ENCODE assay signal across 8 cellular contexts in the genomic region with DNA sequence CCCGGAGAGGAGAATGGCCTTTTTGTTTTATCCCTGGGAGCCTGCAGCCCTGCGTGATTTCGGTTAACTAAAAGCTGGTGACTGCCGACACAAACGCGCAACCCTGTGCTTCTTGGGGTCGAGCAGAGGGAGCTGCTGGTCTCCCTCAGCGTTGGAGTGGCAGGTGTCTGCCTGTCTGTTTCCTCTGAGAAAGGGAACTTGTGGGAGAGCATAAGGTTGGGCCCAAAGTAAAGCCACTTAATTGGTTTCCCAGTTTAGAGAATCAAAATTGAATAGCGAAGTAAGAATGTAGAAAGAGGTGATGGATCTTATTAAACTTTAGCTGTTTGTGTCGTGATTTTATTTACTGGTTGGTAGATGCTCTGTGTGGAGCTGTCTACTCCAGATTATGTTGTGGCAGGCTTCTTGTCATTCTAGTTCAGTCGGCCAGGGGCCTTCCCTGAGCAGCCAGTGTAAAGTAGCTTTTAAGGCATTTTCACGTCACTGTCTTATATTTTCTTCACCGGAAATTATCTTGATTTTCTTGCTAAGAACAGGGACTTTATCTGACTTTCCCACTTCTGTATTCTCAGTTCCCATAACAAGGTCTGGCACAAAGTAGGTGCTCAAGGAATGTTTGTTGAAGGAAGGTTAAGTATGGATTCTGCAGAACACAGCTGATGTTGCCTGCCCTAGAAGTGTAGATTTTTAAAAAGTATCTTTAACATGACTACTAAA. TPM values are rescaled to one million over a fixed set of nuclear protein-coding genes. Genes with fewer than 3 reads are reported as not detected.
DNase-seq lines count a peak whose midpoint lies in the region; ATAC-seq and TF ChIP-seq lines count a peak whose summit lies in the region.

No MANE protein-coding gene starts in this region.

- peak overlapping the region; percentile 92 for H3K9ac ChIP-seq in Loucy (ENCODE audit: low read depth, low read length, poor library complexity, severe bottlenecking)

- no peak for TF ChIP-seq CTCF in CD8-positive, alpha-beta T cell (IDR thresholded peaks at IDR 0.05)
- TF ChIP-seq CTCF in Loucy (conservative IDR thresholded peaks at IDR 0.05; ENCODE audit: low read length) (no peak), breast epithelium (IDR thresholded peaks at IDR 0.05) (no peak), vagina (IDR thresholded peaks at IDR 0.05) (no peak)

- H4K20me1 ChIP-seq in Loucy (ENCODE audit: insufficient read depth, low read length, poor library complexity, severe bottlenecking), result peaks cover 11% of the 10 kb centered on the region

- ATAC-seq in CD8-positive, alpha-beta T cell, result peak; percentile 9
- ATAC-seq in GM19455 (IDR thresholded peaks at IDR 0.05; ENCODE audit: unreplicated experiment) (peak; percentile 7), GM18520 (IDR thresholded peaks at IDR 0.05; ENCODE audit: unreplicated experiment) (no peak)

- H3K36me3 Mint-ChIP-seq in CD8-positive, alpha-beta T cell, result peaks cover 53% of the 10 kb centered on the region

- H3K79me2 ChIP-seq in Loucy (ENCODE audit: insufficient read depth, low read length), result peaks cover 45% of the 10 kb centered on the region

- H2AFZ ChIP-seq in Loucy (ENCODE audit: low read length), result peak overlapping the region; percentile 98

- intact Hi-C loops in CD8-positive, alpha-beta T cell (cut with DNase I, micrococcal nuclease), result loop anchor here (1.0 to 10.0 kb wide), 16 partner anchors 217 to 1891 kb away; partner anchors contain the start of genes ADAT2 (in 2 of the 2), HIVEP2 (in 2 of the 2), PEX3 (in 2 of the 2) and EPM2A (in 1 of the 2)
- intact Hi-C loops in breast epithelium (cut with DNase I; ENCODE audit: low total_unique reads) (loop anchor here (5.0 kb wide), 1 partner anchor 897 kb away; the partner anchor contains the start of gene HIVEP2), vagina (cut with DNase I) (loop anchor here (10.0 kb wide), 1 partner anchor 171 kb away; no protein-coding TSS in a partner anchor)

- H3K36me3 ChIP-seq in CD8-positive, alpha-beta T cell (ENCODE audit: insufficient read depth, low read length), result peaks cover 18% of the 10 kb centered on the region
- H3K36me3 ChIP-seq in Loucy (ENCODE audit: insufficient read depth, low read length) (peaks cover 30% of the 10 kb centered on the region), breast epithelium (no peaks in the 10 kb centered on the region), vagina (peaks cover 2 to 41% of the 10 kb centered on the region in 2 donors)

- H3K9me3 ChIP-seq in CD8-positive, alpha-beta T cell (ENCODE audit: low read length), result no peaks in the 10 kb centered on the region
- H3K9me3 ChIP-seq in Loucy (ENCODE audit: insufficient read depth, low read depth, low read length) (no peaks in the 10 kb centered on the region), breast epithelium (no peaks in the 10 kb centered on the region), vagina (no peaks in the 10 kb centered on the region)

- TF ChIP-seq POLR2A in breast epithelium (IDR thresholded peaks at IDR 0.05), result no peak
- no peak for TF ChIP-seq POLR2A in vagina (IDR thresholded peaks at IDR 0.05)

- H3K9me3 Mint-ChIP-seq in CD8-positive, alpha-beta T cell, result no peaks in the 10 kb centered on the region

- H3K27me3 ChIP-seq in CD8-positive, alpha-beta T cell (ENCODE audit: insufficient read depth, low read length), result no peaks in the 10 kb centered on the region
- H3K27me3 ChIP-seq in Loucy (ENCODE audit: insufficient read depth, low read length, poor library complexity, severe bottlenecking), result no peaks in the 10 kb centered on the region
- H3K27me3 ChIP-seq in breast epithelium, result no peaks in the 10 kb centered on the region
- no peaks in the 10 kb centered on the region for H3K27me3 ChIP-seq in vagina

- DNase-seq in CD8-positive, alpha-beta T cell, result peak in 2 of 7 experiments; percentile 1 to 30
- no peak for DNase-seq in breast epithelium (ENCODE audit: low spot score in 2 of 2)
- DNase-seq in lung microvascular endothelial cell (ENCODE audit: low read depth in 2 of 2), result peak; percentile 15 to 20
- no peak for DNase-seq in vagina (ENCODE audit: extremely low spot score in 2 of 2)
- DNase-seq in NCI-H1105 treated with DMSO at 0.1 percent for 48 hours (lab: John Stamatoyannopoulos, UW), result no peak

- CTCF ChIA-PET in CD8-positive, alpha-beta T cell (lab: Charles Lee), result interaction anchor here (0.8 to 1.5 kb wide), 5 partner anchors 169 to 331 kb away, joined by 4 to 5 read pairs (median 4); no protein-coding TSS in a partner anchor

- POLR2A ChIA-PET in CD8-positive, alpha-beta T cell (lab: Charles Lee), result interaction anchor here (1.0 to 2.0 kb wide), 7 partner anchors 11 to 393 kb away, joined by 3 to 9 read pairs (median 4); partner anchors contain the start of genes ADAT2 and PEX3

- peak overlapping the region; percentile 98 for H3K27ac Mint-ChIP-seq in CD8-positive, alpha-beta T cell

- no peaks in the 10 kb centered on the region for H3K27me3 Mint-ChIP-seq in CD8-positive, alpha-beta T cell (ENCODE audit: low read depth)

- H3K4me2 ChIP-seq in Loucy (ENCODE audit: low read depth, low read length, poor library complexity, severe bottlenecking), result peak overlapping the region; percentile 96

- H3K4me3 ChIP-seq in CD8-positive, alpha-beta T cell (ENCODE audit: low read depth, low read length), result peak overlapping the region; percentile 99
- H3K4me3 ChIP-seq in Loucy (ENCODE audit: low read length, poor library complexity, severe bottlenecking) (peak overlapping the region; percentile 90), breast epithelium (peak overlapping the region; percentile 66 to 80 (median 75)), vagina (peak overlapping the region; percentile 78 to 89)

- H3F3A ChIP-seq in Loucy (ENCODE audit: low read depth), result no peaks in the 10 kb centered on the region

- H3K4me3 Mint-ChIP-seq in CD8-positive, alpha-beta T cell, result peak overlapping the region; percentile 96

- H3K27ac ChIP-seq in CD8-positive, alpha-beta T cell (ENCODE audit: low read depth, low read length), result peak overlapping the region; percentile 95
- H3K27ac ChIP-seq in breast epithelium (peak overlapping the region; percentile 95 to 98), vagina (peak overlapping the region; percentile 97)

- H3K9me2 ChIP-seq in Loucy (replicated peaks; ENCODE audit: low read depth, low read length), result no peaks in the 10 kb centered on the region

- H3K4me1 Mint-ChIP-seq in CD8-positive, alpha-beta T cell (ENCODE audit: low read depth), result peaks cover 33% of the 10 kb centered on the region

- peaks cover 6% of the 10 kb centered on the region for H3K4me1 ChIP-seq in CD8-positive, alpha-beta T cell (ENCODE audit: insufficient read depth, low read length)
- H3K4me1 ChIP-seq in Loucy (ENCODE audit: insufficient read depth, low read length, poor library complexity, severe bottlenecking) (peaks cover 25% of the 10 kb centered on the region), breast epithelium (peaks cover 0 to 8% of the 10 kb centered on the region in 2 donors), vagina (peaks cover 26% of the 10 kb centered on the region)

RNA-seq across cellular contexts. Expression of gene LTV1, which starts 0.7 kb away (rescaled TPM):
- total RNA-seq in CD8-positive, alpha-beta T cell, result 10 to 100 TPM; 31.7 to 33.4 TPM
- 10 to 100 TPM; 16.2 to 22.0 (median 16.7) TPM for total RNA-seq in breast epithelium
- 8.5 and 11.7 TPM in 2 replicates for total RNA-seq in lung microvascular endothelial cell
- 23.3 TPM for total RNA-seq in vagina

RNA-seq across cellular contexts. Expression of gene ZC2HC1B, which starts 20.4 kb away (rescaled TPM):
- not detected for total RNA-seq in CD8-positive, alpha-beta T cell
- total RNA-seq in breast epithelium (not detected), lung microvascular endothelial cell (not detected in 2 replicates), vagina (not detected)

Comparison
In these comparisons a context has a peak if more than half of its experiments do, and no peak if none do; other contexts are left out.
1. DNase-seq: peak in lung microvascular endothelial cell (2 of 2); none in breast epithelium (0 of 2), vagina (0 of 2) and NCI-H1105 treated with DMSO at 0.1 percent for 48 hours (single experiment).
2. Peak in every context shown above with its lines, with median percentiles within 50 percentile points of each other: H3K27ac ChIP-seq and H3K4me3 ChIP-seq.